Comparison of ENCODE assay signal across 23 cellular contexts in genomic region chr9:84067851-84068250, GRCh38.
"Had no signal": no experiment of that assay in that cellular context is flagged by ENCODE, and none has a peak within 500 bp of the region (broad histone marks: within the 10 kb centered on the region; RNA-seq: fewer than 3 reads in every experiment).

No MANE protein-coding gene starts in this region.

- H3K4me1 ChIP-seq: left ventricle myocardium inferior, parathyroid adenoma, right lobe of liver, tibial nerve, uterus had no signal

- H3K4me3 ChIP-seq: left ventricle myocardium inferior, lung, neural progenitor cell, psoas muscle, right lobe of liver, smooth muscle cell, tibial nerve, uterus had no signal

- H3K9me3 ChIP-seq: left ventricle myocardium inferior, neutrophil, psoas muscle, right lobe of liver, tibial nerve, uterus had no signal

- H3K27me3 ChIP-seq: neural progenitor cell, neutrophil, right lobe of liver, tibial nerve, uterus had no signal

- H3K36me3 ChIP-seq: left ventricle myocardium inferior, neural progenitor cell, neutrophil, right lobe of liver, tibial nerve, uterus had no signal

- DNase-seq: islet precursor cell; left ventricle myocardium inferior; mesendoderm; naive B cell; natural killer cell; nephron progenitor cell; occipital lobe; psoas muscle; right lobe of liver; stimulated activated CD4-positive, alpha-beta T cell treated with anti-CD3 and anti-CD28 coated beads, Interleukin-1b, Interleukin-23, amount 100 ng/mL, for 48 hours; stimulated activated CD4-positive, alpha-beta T cell treated with anti-CD3 and anti-CD28 coated beads, Interleukin-2, amount 100 ng/mL, for 48 hours; stimulated activated CD4-positive, alpha-beta T cell treated with anti-CD3 and anti-CD28 coated beads, Interleukin-4, amount 100 ng/mL, for 4 hours; stimulated activated CD8-positive, alpha-beta memory T cell treated with anti-CD3 and anti-CD28 coated beads, Interleukin-4, amount 100 ng/mL, for 48 hours; stimulated activated naive CD4-positive, alpha-beta T cell treated with Interleukin-2 at 50 U/mL for 16 hours; stimulated activated naive CD8-positive, alpha-beta T cell treated with anti-CD3 and anti-CD28 coated beads, Interleukin-15, amount 100 ng/mL, for 72 hours; substantia nigra; uterus had no signal
